27 cellular contexts compared by ENCODE assay signal in the genomic region with DNA sequence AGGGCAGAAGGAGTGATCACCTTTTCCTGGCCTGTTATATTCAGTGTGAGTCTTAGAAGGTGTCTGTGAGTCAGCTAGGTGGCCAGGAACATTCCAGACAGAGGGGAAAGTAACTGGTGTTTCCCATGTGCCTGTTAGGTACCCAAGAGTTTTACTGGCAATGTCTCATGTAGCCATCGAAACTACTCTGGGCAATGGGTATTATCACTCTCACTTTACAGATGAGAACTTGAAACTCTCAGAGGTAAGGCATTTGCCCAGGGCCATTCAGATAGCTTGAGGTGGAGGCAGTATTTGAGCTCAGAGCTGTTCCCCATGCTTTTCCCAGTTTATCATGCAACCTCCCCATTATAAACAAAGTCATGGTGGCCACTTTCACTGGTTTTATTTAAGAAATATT.
A peak's percentile ranks its signal among the peaks of the same experiment; 100 is the strongest.
DNase-seq lines count a peak whose midpoint lies in the region; ATAC-seq, FAIRE-seq and TF ChIP-seq lines count a peak whose summit lies in the region.
"Had no signal": no experiment of that assay in that cellular context is flagged by ENCODE, and none has a peak within 500 bp of the region (broad histone marks: within the 10 kb centered on the region; RNA-seq: fewer than 3 reads in every experiment).

No MANE protein-coding gene starts in this region.

- in situ Hi-C loops in mammary epithelial cell (cut with MboI; ENCODE audit: low sequenced_read_pairs in 2 of 2) = no loop called here

- no peak overlapping the region for H2AFZ ChIP-seq in mammary epithelial cell (ENCODE audit: low read depth, low read length)
- H2AFZ ChIP-seq in astrocyte (ENCODE audit: low read depth, low read length) = no peak overlapping the region

- H3K9ac ChIP-seq in mammary epithelial cell (ENCODE audit: insufficient read depth, low read length) (no peak overlapping the region), astrocyte (ENCODE audit: low read length) (no peak overlapping the region)
- H3K9ac ChIP-seq: BLaER1 had no signal

- H3K9me3 ChIP-seq in mammary epithelial cell (replicated peaks; ENCODE audit: insufficient read depth, low read length) = no peaks in the 10 kb centered on the region
- H3K9me3 ChIP-seq in astrocyte (ENCODE audit: insufficient read depth, low read depth, low read length) = no peaks in the 10 kb centered on the region
- H3K9me3 ChIP-seq: BE2C, BLaER1 had no signal

- intact Hi-C loops in mammary epithelial cell (cut with micrococcal nuclease) (no loop called here), MCF 10A (cut with micrococcal nuclease) (no loop called here)

- H3K36me3 ChIP-seq in mammary epithelial cell (ENCODE audit: insufficient read depth, low read length) (no peaks in the 10 kb centered on the region), astrocyte (ENCODE audit: insufficient read depth, low read length) (no peaks in the 10 kb centered on the region)
- H3K36me3 ChIP-seq: BE2C, BLaER1 had no signal

- H3K4me3 ChIP-seq in mammary epithelial cell (replicated peaks in 1 of 3; ENCODE audit: insufficient read depth in 1 of 3, low read depth in 2 of 3, low read length in 3 of 3) = no peak overlapping the region
- no peak overlapping the region for H3K4me3 ChIP-seq in astrocyte (ENCODE audit: insufficient read depth, low read depth, low read length)
- H3K4me3 ChIP-seq: BLaER1, GM12878 had no signal

- H3K4me2 ChIP-seq in mammary epithelial cell (ENCODE audit: insufficient read depth, low read depth, low read length) (no peak overlapping the region), astrocyte (ENCODE audit: low read length) (no peak overlapping the region)
- H3K4me2 ChIP-seq: BLaER1 had no signal

- H3K27me3 ChIP-seq in mammary epithelial cell (ENCODE audit: insufficient read depth, low read length) = no peaks in the 10 kb centered on the region
- H3K27me3 ChIP-seq in astrocyte (ENCODE audit: insufficient read depth, low read length) = no peaks in the 10 kb centered on the region
- H3K27me3 ChIP-seq: BE2C had no signal

- POLR2A ChIA-PET in MCF 10A (lab: Yijun Ruan, JAX) = no interaction called here

- ATAC-seq in HG02870 (IDR thresholded peaks at IDR 0.05; ENCODE audit: unreplicated experiment) = no peak
- ATAC-seq: GM12878 had no signal

- H3K27ac Mint-ChIP-seq in MCF 10A (ENCODE audit: low read depth, unreplicated experiment) (no peak overlapping the region), astrocyte (ENCODE audit: unreplicated experiment) (no peak overlapping the region)
- H3K27ac Mint-ChIP-seq: CD4-positive, alpha-beta memory T cell; CD4-positive, CD25-positive, alpha-beta regulatory T cell; CD8-positive, alpha-beta memory T cell had no signal

- H3K4me1 Mint-ChIP-seq in MCF 10A (ENCODE audit: insufficient read depth, unreplicated experiment) = no peaks in the 10 kb centered on the region
- H3K4me1 Mint-ChIP-seq in astrocyte (ENCODE audit: low read depth, unreplicated experiment) = peaks cover 5% of the 10 kb centered on the region
- H3K4me1 Mint-ChIP-seq: CD4-positive, alpha-beta memory T cell; CD4-positive, CD25-positive, alpha-beta regulatory T cell; CD8-positive, alpha-beta memory T cell had no signal

- TF ChIP-seq CTCF in mammary epithelial cell (conservative IDR thresholded peaks at IDR 0.05 in 1 of 2, IDR thresholded peaks at IDR 0.05 in 1 of 2; ENCODE audit: extremely low read depth in 1 of 2, insufficient read depth in 1 of 2, low read depth in 1 of 2, low read length in 2 of 2) (no peak), MCF 10A (IDR thresholded peaks at IDR 0.05; ENCODE audit: unreplicated experiment) (no peak), astrocyte (IDR thresholded peaks at IDR 0.05; ENCODE audit: insufficient read depth, low read depth, low read length) (no peak)

- H3K27me3 Mint-ChIP-seq in MCF 10A (ENCODE audit: insufficient read depth, unreplicated experiment) = peaks cover 21% of the 10 kb centered on the region
- H3K27me3 Mint-ChIP-seq in astrocyte (ENCODE audit: low read depth, unreplicated experiment) = no peaks in the 10 kb centered on the region
- H3K27me3 Mint-ChIP-seq: CD4-positive, alpha-beta memory T cell; CD4-positive, CD25-positive, alpha-beta regulatory T cell had no signal

- 85% methylated on average over 1 of the region's 1 CpG for WGBS in mammary epithelial cell (ENCODE audit: low coverage, missing lambda C conversion rate)

- BruUV-seq in mammary epithelial cell (replicated peaks; lab: Mats Ljungman, UMichigan) = no TSS peak
- BruUV-seq in MCF 10A (replicated peaks; lab: Mats Ljungman, UMichigan) = no TSS peak

- peaks cover 7% of the 10 kb centered on the region for H3K9me3 Mint-ChIP-seq in MCF 10A (ENCODE audit: unreplicated experiment)
- no peaks in the 10 kb centered on the region for H3K9me3 Mint-ChIP-seq in astrocyte (ENCODE audit: unreplicated experiment)

- dilution Hi-C loops in mammary epithelial cell (cut with HindIII; ENCODE audit: low sequenced_read_pairs) = no loop called here

- CTCF ChIA-PET in mammary epithelial cell (lab: Charles Lee; ENCODE audit: low non-redundant PET) (no interaction called here), MCF 10A (lab: Yijun Ruan, JAX) (interaction anchor here (1.0 kb wide), 1 partner anchor 51 kb away, joined by 3 read pairs; no protein-coding TSS in a partner anchor)

- FAIRE-seq in astrocyte (lab: Jason Lieb, UNC) = peak; percentile 23
- FAIRE-seq: GM12878, GM12892, GM18507 had no signal

- H3K36me3 Mint-ChIP-seq in MCF 10A (ENCODE audit: insufficient read depth, unreplicated experiment) (no peaks in the 10 kb centered on the region), astrocyte (ENCODE audit: low read depth, unreplicated experiment) (no peaks in the 10 kb centered on the region)
- H3K36me3 Mint-ChIP-seq: CD14-positive monocyte; CD4-positive, alpha-beta memory T cell; CD4-positive, CD25-positive, alpha-beta regulatory T cell; CD8-positive, alpha-beta memory T cell had no signal

- DNase-seq in mammary epithelial cell (peak; percentile 8), MCF 10A (ENCODE audit: unreplicated experiment) (no peak), astrocyte (ENCODE audit: low read depth) (no peak), kidney tubule cell (ENCODE audit: low spot score) (peak; percentile 6), NCI-H146 (lab: John Stamatoyannopoulos, UW) (no peak)
- no peak for DNase-seq in activated CD4-positive, alpha-beta T cell treated with anti-CD3 and anti-CD28 coated beads for 4 hours
- DNase-seq: ACHN; BE2C; C1 segment of cervical spinal cord; CD4-positive, alpha-beta memory T cell; CD4-positive, CD25-positive, alpha-beta regulatory T cell; CD8-positive, alpha-beta memory T cell; COR-L47; DMS 273 treated with DMSO at 0.1 percent for 48 hours; DMS153; DMS53; DMS79; DND-41; EL; GDM1 had no signal

- H3K4me1 ChIP-seq in mammary epithelial cell (ENCODE audit: insufficient read depth, low read length) = no peaks in the 10 kb centered on the region
- H3K4me1 ChIP-seq in astrocyte (ENCODE audit: insufficient read depth, low read length) = no peaks in the 10 kb centered on the region
- H3K4me1 ChIP-seq: BE2C, BLaER1 had no signal

- no peaks in the 10 kb centered on the region for H4K20me1 ChIP-seq in mammary epithelial cell (ENCODE audit: insufficient read depth, low read length)
- no peaks in the 10 kb centered on the region for H4K20me1 ChIP-seq in astrocyte (ENCODE audit: insufficient read depth, low read length)
- H4K20me1 ChIP-seq: BLaER1 had no signal

- no peak overlapping the region for H3K4me3 Mint-ChIP-seq in MCF 10A (ENCODE audit: unreplicated experiment)
- H3K4me3 Mint-ChIP-seq in astrocyte (ENCODE audit: unreplicated experiment) = no peak overlapping the region
- H3K4me3 Mint-ChIP-seq: CD14-positive monocyte; CD4-positive, alpha-beta memory T cell; CD4-positive, CD25-positive, alpha-beta regulatory T cell; CD8-positive, alpha-beta memory T cell had no signal

- H3K27ac ChIP-seq in mammary epithelial cell (ENCODE audit: insufficient read depth, low read depth, low read length) (no peak overlapping the region), astrocyte (ENCODE audit: low read depth, low read length) (no peak overlapping the region)
- H3K27ac ChIP-seq: 22Rv1, BLaER1 had no signal

- H3K79me2 ChIP-seq in mammary epithelial cell (ENCODE audit: insufficient read depth, low read length) (no peaks in the 10 kb centered on the region), astrocyte (ENCODE audit: insufficient read depth, low read length) (no peaks in the 10 kb centered on the region)

Comparison
In these comparisons a context has a peak if more than half of its experiments do, and no peak if none do; other contexts are left out.
1. DNase-seq: peak in mammary epithelial cell (single experiment) and kidney tubule cell (single experiment); none in MCF 10A (single experiment), astrocyte (single experiment), activated CD4-positive, alpha-beta T cell treated with anti-CD3 and anti-CD28 coated beads for 4 hours (0 of 2) and NCI-H146 (single experiment).